14 cellular contexts compared by ENCODE assay signal in genomic region chr7:1124164-1124563, GRCh38. TPM values are rescaled to one million over a fixed set of nuclear protein-coding genes. Genes with fewer than 3 reads are reported as not detected.
A peak's percentile ranks its signal among the peaks of the same experiment; 100 is the strongest.
DNase-seq lines count a peak whose midpoint lies in the region; ATAC-seq, FAIRE-seq and TF ChIP-seq lines count a peak whose summit lies in the region.
"Had no signal": no experiment of that assay in that cellular context is flagged by ENCODE, and none has a peak within 500 bp of the region (broad histone marks: within the 10 kb centered on the region; RNA-seq: fewer than 3 reads in every experiment).

No MANE protein-coding gene starts in this region.

- TF ChIP-seq POLR2A in endothelial cell of umbilical vein (IDR thresholded peaks at IDR 0.05; ENCODE audit: low read depth, low read length) (no peak), suprapubic skin (IDR thresholded peaks at IDR 0.05) (no peak)

- H3K36me3 ChIP-seq in MG63, result no peaks in the 10 kb centered on the region; the same call in none of the 2 replicates
- peaks cover 0 to 3% of the 10 kb centered on the region in 2 experiments for H3K36me3 ChIP-seq in endothelial cell of umbilical vein (ENCODE audit: control insufficient read depth in 2 of 2, extremely low read depth in 1 of 2, insufficient read depth in 2 of 2, low read length in 2 of 2)
- H3K36me3 ChIP-seq in lower lobe of right lung, result peaks cover 19% of the 10 kb centered on the region
- H3K36me3 ChIP-seq in suprapubic skin, result no peaks in the 10 kb centered on the region

- H3K4me1 ChIP-seq in endothelial cell of umbilical vein (ENCODE audit: control insufficient read depth, extremely low read depth, insufficient read depth, low read length) (peaks cover 12% of the 10 kb centered on the region), lower lobe of right lung (no peaks in the 10 kb centered on the region), suprapubic skin (peaks cover 17% of the 10 kb centered on the region), foreskin keratinocyte (no peaks in the 10 kb centered on the region)

- 72% methylated on average over 4 of the region's 11 CpGs for WGBS in suprapubic skin

- no peaks in the 10 kb centered on the region for H3K9me3 Mint-ChIP-seq in immature natural killer cell
- H3K9me3 Mint-ChIP-seq: activated CD4-positive, alpha-beta memory T cell treated with anti-CD3 and anti-CD28 coated beads, Interleukin-2, amount 10 ng/mL, durations not matched to agents 7 days and 5 days; activated naive CD8-positive, alpha-beta T cell treated with anti-CD3 and anti-CD28 coated beads, Interleukin-2, amount 10 ng/mL, durations not matched to agents 7 days and 5 days had no signal

- H3K4me2 ChIP-seq in endothelial cell of umbilical vein (ENCODE audit: insufficient read depth, low read length), result peak overlapping the region; percentile 18

- no peaks in the 10 kb centered on the region for H4K20me1 ChIP-seq in endothelial cell of umbilical vein (replicated peaks; ENCODE audit: control insufficient read depth, extremely low read depth, insufficient read depth, low read length)

- H3K9me1 ChIP-seq in endothelial cell of umbilical vein (replicated peaks; ENCODE audit: control insufficient read depth, extremely low read depth, insufficient read depth, low read length), result no peaks in the 10 kb centered on the region

- no peak for ATAC-seq in lower lobe of right lung
- ATAC-seq in foreskin keratinocyte, result no peak
- ATAC-seq: GM12878 had no signal

- POLR2A ChIA-PET in endothelial cell of umbilical vein (lab: Charles Lee), result interaction anchor here (1.0 kb wide), 1 partner anchor 29 kb away, joined by 3 read pairs; no protein-coding TSS in a partner anchor

- H3K79me2 ChIP-seq in endothelial cell of umbilical vein (ENCODE audit: control insufficient read depth, insufficient read depth, low read length), result peaks cover 2% of the 10 kb centered on the region

- dilution Hi-C loops in endothelial cell of umbilical vein (cut with MboI; ENCODE audit: extremely low pct_ligation_motif_present, low sequenced_read_pairs), result no loop called here

- no TSS peak for BruUV-seq in endothelial cell of umbilical vein (replicated peaks; lab: Mats Ljungman, UMichigan)

- peak overlapping the region; percentile 75 for H3K27ac ChIP-seq in endothelial cell of umbilical vein (ENCODE audit: insufficient read depth, low read depth, low read length)
- H3K27ac ChIP-seq in lower lobe of right lung, result peak overlapping the region; percentile 59
- peak overlapping the region; percentile 51 for H3K27ac ChIP-seq in suprapubic skin
- no peak overlapping the region for H3K27ac ChIP-seq in foreskin keratinocyte

- intact Hi-C loops in endothelial cell of umbilical vein (cut with micrococcal nuclease), result no loop called here
- intact Hi-C loops in lower lobe of right lung (cut with DNase I), result no loop called here

- DNase-seq in MG63 (peak; percentile 35), endothelial cell of umbilical vein (ENCODE audit: low read depth, low spot score) (no peak), lower lobe of right lung (peak; percentile 25), suprapubic skin (ENCODE audit: low spot score in 2 of 2) (peak in 1 of 2 donors; percentile 78), RKO (ENCODE audit: low spot score) (no peak), HPDE6-E6E7 (ENCODE audit: extremely low spot score) (no peak), foreskin keratinocyte (no peak), immature natural killer cell (no peak)
- DNase-seq: activated CD4-positive, alpha-beta memory T cell treated with anti-CD3 and anti-CD28 coated beads, Interleukin-2, amount 10 ng/mL, durations not matched to agents 7 days and 5 days; activated naive CD8-positive, alpha-beta T cell treated with anti-CD3 and anti-CD28 coated beads, Interleukin-2, amount 10 ng/mL, durations not matched to agents 7 days and 5 days; NCI-H1105; small intestine; T-helper 1 cell had no signal

- H2AFZ ChIP-seq in endothelial cell of umbilical vein (ENCODE audit: low read depth, low read length), result peak overlapping the region; percentile 56

- H3K27me3 ChIP-seq in MG63 (no peaks in the 10 kb centered on the region), endothelial cell of umbilical vein (ENCODE audit: control insufficient read depth in 2 of 2, insufficient read depth in 2 of 2, low read length in 2 of 2) (no peaks in the 10 kb centered on the region), lower lobe of right lung (ENCODE audit: low read depth) (no peaks in the 10 kb centered on the region), suprapubic skin (no peaks in the 10 kb centered on the region), foreskin keratinocyte (no peaks in the 10 kb centered on the region)

- FAIRE-seq in endothelial cell of umbilical vein (lab: Jason Lieb, UNC), result peak; percentile 35
- FAIRE-seq: GM12878, small intestine had no signal

- CTCF ChIA-PET in endothelial cell of umbilical vein (lab: Charles Lee), result interaction anchor here (0.7 to 4.4 kb wide), 27 partner anchors 9 to 149 kb away, joined by 3 to 65 read pairs (median 5); partner anchors contain the start of genes COX19, GPER1 and GPR146

- peak overlapping the region; percentile 66 for H3K9ac ChIP-seq in endothelial cell of umbilical vein (replicated peaks; ENCODE audit: extremely low read depth, insufficient read depth, low read length)

- TF ChIP-seq EP300 in suprapubic skin (IDR thresholded peaks at IDR 0.05), result no peak

- H3K36me3 Mint-ChIP-seq in immature natural killer cell, result no peaks in the 10 kb centered on the region
- H3K36me3 Mint-ChIP-seq: activated naive CD8-positive, alpha-beta T cell treated with anti-CD3 and anti-CD28 coated beads, Interleukin-2, amount 10 ng/mL, durations not matched to agents 7 days and 5 days had no signal

- H3K9me3 ChIP-seq in MG63 (no peaks in the 10 kb centered on the region), endothelial cell of umbilical vein (replicated peaks; ENCODE audit: control insufficient read depth, insufficient read depth, low read length) (no peaks in the 10 kb centered on the region), lower lobe of right lung (no peaks in the 10 kb centered on the region), suprapubic skin (no peaks in the 10 kb centered on the region)

- no peaks in the 10 kb centered on the region for H3K4me1 Mint-ChIP-seq in immature natural killer cell
- H3K4me1 Mint-ChIP-seq: activated CD4-positive, alpha-beta memory T cell treated with anti-CD3 and anti-CD28 coated beads, Interleukin-2, amount 10 ng/mL, durations not matched to agents 7 days and 5 days had no signal

- H3K4me3 ChIP-seq in MG63, result peak overlapping the region; percentile 12; the same call in 1 of the 2 replicates
- no peak overlapping the region for H3K4me3 ChIP-seq in endothelial cell of umbilical vein (replicated peaks in 1 of 3; ENCODE audit: insufficient read depth in 1 of 3, low read depth in 1 of 3, low read length in 3 of 3)
- H3K4me3 ChIP-seq in lower lobe of right lung, result peak overlapping the region; percentile 25
- peak overlapping the region; percentile 23 for H3K4me3 ChIP-seq in suprapubic skin
- H3K4me3 ChIP-seq: GM12878 had no signal

- H3K27me3 Mint-ChIP-seq in immature natural killer cell (ENCODE audit: low read depth in 3 of 3), result no peaks in the 10 kb centered on the region
- H3K27me3 Mint-ChIP-seq: activated CD4-positive, alpha-beta memory T cell treated with anti-CD3 and anti-CD28 coated beads, Interleukin-2, amount 10 ng/mL, durations not matched to agents 7 days and 5 days; activated naive CD8-positive, alpha-beta T cell treated with anti-CD3 and anti-CD28 coated beads, Interleukin-2, amount 10 ng/mL, durations not matched to agents 7 days and 5 days had no signal

- H3K27ac Mint-ChIP-seq in immature natural killer cell, result no peak overlapping the region
- H3K27ac Mint-ChIP-seq: activated CD4-positive, alpha-beta memory T cell treated with anti-CD3 and anti-CD28 coated beads, Interleukin-2, amount 10 ng/mL, durations not matched to agents 7 days and 5 days; activated naive CD8-positive, alpha-beta T cell treated with anti-CD3 and anti-CD28 coated beads, Interleukin-2, amount 10 ng/mL, durations not matched to agents 7 days and 5 days had no signal

- TF ChIP-seq CTCF in endothelial cell of umbilical vein (IDR thresholded peaks at IDR 0.05; ENCODE audit: extremely low read depth in 1 of 2, insufficient read depth in 1 of 2, low read depth in 1 of 2, low read length in 2 of 2) (no peak), lower lobe of right lung (IDR thresholded peaks at IDR 0.05) (no peak), suprapubic skin (IDR thresholded peaks at IDR 0.05) (no peak), foreskin keratinocyte (conservative IDR thresholded peaks at IDR 0.05) (no peak)

- no peak overlapping the region for H3K4me3 Mint-ChIP-seq in immature natural killer cell
- H3K4me3 Mint-ChIP-seq: activated CD4-positive, alpha-beta memory T cell treated with anti-CD3 and anti-CD28 coated beads, Interleukin-2, amount 10 ng/mL, durations not matched to agents 7 days and 5 days; activated naive CD8-positive, alpha-beta T cell treated with anti-CD3 and anti-CD28 coated beads, Interleukin-2, amount 10 ng/mL, durations not matched to agents 7 days and 5 days had no signal

RNA-seq across cellular contexts. Expression of gene ZFAND2A, which starts 35.8 kb away (rescaled TPM):
- 49.9 and 71.8 TPM in 2 replicates for total RNA-seq in MG63 (2014; rRNA removed; shearing (Covaris generic); ENCODE audit: low replicate concordance)
- total RNA-seq in endothelial cell of umbilical vein (20.6 and 31.8 TPM in 2 replicates), lower lobe of right lung (14.8 TPM), suprapubic skin (10 to 100 TPM; 17.8 to 27.0 (median 22.3) TPM), foreskin keratinocyte (19.9 and 22.2 TPM in 2 replicates)
- polyA plus RNA-seq in endothelial cell of umbilical vein (37.6 and 40.6 TPM in 2 replicates), foreskin keratinocyte (22.9 and 25.1 TPM in 2 replicates), immature natural killer cell (100 to 1,000 TPM in 2 of 3 donors, 10 to 100 TPM in 1; 68.0 to 134 (median 114) TPM)
- 50.2 and 51.2 TPM in 2 replicates for polyA plus RNA-seq in endothelial cell of umbilical vein (2011; cell fraction: cytosol; rRNA removed)
- polyA plus RNA-seq in endothelial cell of umbilical vein (2011; cell fraction: nucleus; rRNA removed), result 53.1 and 54.8 TPM in 2 replicates
- 39.6 and 42.2 TPM in 2 replicates for polyA plus RNA-seq in endothelial cell of umbilical vein (2012)
- 19.3 and 19.8 TPM in 2 replicates for polyA minus RNA-seq in endothelial cell of umbilical vein
- polyA minus RNA-seq in endothelial cell of umbilical vein (2011; cell fraction: cytosol; rRNA and poly(A)+ RNA removed), result 12.5 TPM
- polyA minus RNA-seq in endothelial cell of umbilical vein (2011; cell fraction: nucleus; rRNA and poly(A)+ RNA removed), result 19.7 and 23.8 TPM in 2 replicates

RNA-seq across cellular contexts. Expression of gene GPER1, which starts 36.3 kb away (rescaled TPM):
- total RNA-seq in MG63 (2014; rRNA removed; shearing (Covaris generic); ENCODE audit: low replicate concordance), result 2.2 and 2.8 TPM in 2 replicates
- total RNA-seq in endothelial cell of umbilical vein, result 0.25 and 0.77 TPM in 2 replicates
- 2.3 and 3.1 TPM in 2 replicates for polyA plus RNA-seq in endothelial cell of umbilical vein
- polyA plus RNA-seq in endothelial cell of umbilical vein (2011; cell fraction: cytosol; rRNA removed), result 0.89 and 1.2 TPM in 2 replicates
- 1.8 and 2.6 TPM in 2 replicates for polyA plus RNA-seq in endothelial cell of umbilical vein (2011; cell fraction: nucleus; rRNA removed)
- polyA plus RNA-seq in endothelial cell of umbilical vein (2012), result 0.74 and 1.2 TPM in 2 replicates
- polyA minus RNA-seq in endothelial cell of umbilical vein, result 1.00 and 1.6 TPM in 2 replicates
- polyA minus RNA-seq in endothelial cell of umbilical vein (2011; cell fraction: cytosol; rRNA and poly(A)+ RNA removed), result 4.1 TPM
- 0.34 and 0.48 TPM in 2 replicates for polyA minus RNA-seq in endothelial cell of umbilical vein (2011; cell fraction: nucleus; rRNA and poly(A)+ RNA removed)
- 26.0 TPM for total RNA-seq in lower lobe of right lung
- total RNA-seq in suprapubic skin, result 10 to 100 TPM in 1 of 4 donors, 1 to 10 TPM in 3; 2.6 to 11.9 (median 5.1) TPM
- total RNA-seq in foreskin keratinocyte, result 0.07 TPM in 1 of 2 replicates, not detected in the other
- polyA plus RNA-seq in foreskin keratinocyte, result 0.03 and 0.07 TPM in 2 replicates
- polyA plus RNA-seq in immature natural killer cell, result under 1 TPM in 2 of 3 donors, not detected in 1; 0.14 to 0.31 TPM

Comparison
In these comparisons a context has a peak if more than half of its experiments do, and no peak if none do; other contexts are left out.
1. DNase-seq: peak in MG63 (single experiment) and lower lobe of right lung (single experiment); none in endothelial cell of umbilical vein (single experiment), RKO (single experiment), HPDE6-E6E7 (single experiment), foreskin keratinocyte (0 of 2) and immature natural killer cell (0 of 3).
2. H3K4me3 ChIP-seq: peak in MG63 (single experiment), lower lobe of right lung (single experiment) and suprapubic skin (single experiment); none in endothelial cell of umbilical vein (0 of 3).